In genomic region chr14:59870277-59871165, GRCh38 we compare ENCODE assay signal across 8 cellular contexts. TPM values are rescaled to one million over a fixed set of nuclear protein-coding genes. Genes with fewer than 3 reads are reported as not detected.
DNase-seq lines count a peak whose midpoint lies in the region; ATAC-seq and TF ChIP-seq lines count a peak whose summit lies in the region.

RTN1 (minus strand) TSS chr14:59870776; CDS start chr14:59870630, 146 bp downstream.

- H3K9me3 ChIP-seq in neuronal stem cell (replicated peaks in 1 of 2; ENCODE audit: control insufficient read depth in 2 of 2, insufficient read depth in 1 of 2, low read depth in 1 of 2, low read length in 2 of 2): no peaks in the 10 kb centered on the region

- peak within 1 kb of the TSS; percentile 89 for H3K4me2 ChIP-seq in neuronal stem cell (ENCODE audit: insufficient read depth, low read length, poor library complexity, severe bottlenecking)

- H3K27ac ChIP-seq in neuronal stem cell (replicated peaks; ENCODE audit: low read length): no peak within 1 kb of the TSS

- H4K91ac ChIP-seq in neuronal stem cell (ENCODE audit: low read depth, low read length, poor library complexity): no peak within 1 kb of the TSS

- H3K9ac ChIP-seq in neuronal stem cell (ENCODE audit: low read depth, low read length, poor library complexity): peak within 1 kb of the TSS; percentile 85

- no peak within 1 kb of the TSS for H3K14ac ChIP-seq in neuronal stem cell (ENCODE audit: low read length)

- intact Hi-C loops in Right ventricle myocardium superior (cut with DNase I): no loop called here

- no peak within 1 kb of the TSS for H4K8ac ChIP-seq in neuronal stem cell (ENCODE audit: low read depth, low read length)

- H3K9me3 Mint-ChIP-seq in activated naive CD4-positive, alpha-beta T cell treated with anti-CD3 and anti-CD28 coated beads, Interleukin-2, amount 50 U/mL, for 72 hours: peaks cover 0 to 4% of the 10 kb centered on the region in 2 donors

- peak within 1 kb of the TSS; percentile 56 to 74 for H3K27ac Mint-ChIP-seq in activated naive CD4-positive, alpha-beta T cell treated with anti-CD3 and anti-CD28 coated beads, Interleukin-2, amount 50 U/mL, for 72 hours

- peak within 1 kb of the TSS; percentile 80 for H3K18ac ChIP-seq in neuronal stem cell (ENCODE audit: low read length)

- ATAC-seq in GM18498 (IDR thresholded peaks at IDR 0.05; ENCODE audit: unreplicated experiment) (peak; percentile 78), HG03342 (IDR thresholded peaks at IDR 0.05; ENCODE audit: unreplicated experiment) (peak; percentile 63), Right ventricle myocardium superior (ENCODE audit: poor library complexity) (peak; percentile 94), GM18873 (IDR thresholded peaks at IDR 0.05; ENCODE audit: low FRiP score, unreplicated experiment) (no peak)
- peak in 1 of 2 donors; percentile 82 for ATAC-seq in activated naive CD4-positive, alpha-beta T cell treated with anti-CD3 and anti-CD28 coated beads, Interleukin-2, amount 50 U/mL, for 72 hours

- H3K4me3 ChIP-seq in AG04449 (ENCODE audit: low read depth, low read length) (peak within 1 kb of the TSS; percentile 55), neuronal stem cell (ENCODE audit: low read length in 2 of 2) (peak within 1 kb of the TSS; percentile 50 to 88)

- no CpG with 5 or more reads among the region's 84 CpGs for WGBS in neuronal stem cell (ENCODE audit: extremely low coverage in 2 of 2, insufficient read length in 2 of 2, insufficient replicate concordance in 1 of 2), 2 donors

- H3K27me3 ChIP-seq in neuronal stem cell (ENCODE audit: control insufficient read depth in 3 of 3, insufficient read depth in 3 of 3, low read depth in 1 of 3, low read length in 3 of 3): peaks cover 0 to 73% (median 9%) of the 10 kb centered on the region in 3 experiments

- POLR2A ChIA-PET in AG04449 (lab: Yijun Ruan, JAX): no interaction called here

- no peak within 1 kb of the TSS for H2BK5ac ChIP-seq in neuronal stem cell (ENCODE audit: low read length)

- H2AFZ ChIP-seq in neuronal stem cell (ENCODE audit: low read length): peak within 1 kb of the TSS; percentile 96

- H3K79me1 ChIP-seq in neuronal stem cell (ENCODE audit: low read depth, low read length): no peaks in the 10 kb centered on the region

- no peak within 1 kb of the TSS for H3K23ac ChIP-seq in neuronal stem cell (ENCODE audit: low read depth, low read length, poor library complexity)

- H3K36me3 Mint-ChIP-seq in activated naive CD4-positive, alpha-beta T cell treated with anti-CD3 and anti-CD28 coated beads, Interleukin-2, amount 50 U/mL, for 72 hours: peaks cover 4 to 5% of the 10 kb centered on the region in 2 donors

- no peak within 1 kb of the TSS for H2AK5ac ChIP-seq in neuronal stem cell (ENCODE audit: low read depth, low read length)

- H3K4me1 ChIP-seq in neuronal stem cell (ENCODE audit: control insufficient read depth in 2 of 2, insufficient read depth in 1 of 2, low read depth in 1 of 2, low read length in 2 of 2): peaks cover 3 to 4% of the 10 kb centered on the region in 2 donors

- H2BK120ac ChIP-seq in neuronal stem cell (ENCODE audit: low read depth, low read length): peak within 1 kb of the TSS; percentile 83

- CTCF ChIA-PET in AG04449 (lab: Yijun Ruan, JAX): no interaction called here

- TF ChIP-seq CTCF in AG04449 (IDR thresholded peaks at IDR 0.05; ENCODE audit: insufficient read depth, low read length, missing control alignments): no peak

- H3K4ac ChIP-seq in neuronal stem cell (ENCODE audit: low read length): no peak within 1 kb of the TSS

- DNase-seq in AG04449 (ENCODE audit: low read depth, low spot score) (no peak), NCI-H748 (lab: John Stamatoyannopoulos, UW; ENCODE audit: unreplicated experiment) (peak; percentile 88), Right ventricle myocardium superior (peak; percentile 76), neuronal stem cell (ENCODE audit: low spot score) (peak; percentile 65)
- DNase-seq in activated naive CD4-positive, alpha-beta T cell treated with anti-CD3 and anti-CD28 coated beads, Interleukin-2, amount 50 U/mL, for 72 hours (ENCODE audit: low spot score in 2 of 2): peak in 1 of 2 donors; percentile 24

- H3K36me3 ChIP-seq in neuronal stem cell (replicated peaks in 1 of 2; ENCODE audit: control insufficient read depth in 2 of 2, insufficient read depth in 2 of 2, low read length in 2 of 2): no peaks in the 10 kb centered on the region

- H2BK12ac ChIP-seq in neuronal stem cell (ENCODE audit: low read length): peak within 1 kb of the TSS; percentile 51

- H2BK15ac ChIP-seq in neuronal stem cell (ENCODE audit: low read length): peak within 1 kb of the TSS; percentile 45

RNA-seq across cellular contexts. Expression of gene RTN1, which starts in this region (rescaled TPM):
- total RNA-seq in activated naive CD4-positive, alpha-beta T cell treated with anti-CD3 and anti-CD28 coated beads, Interleukin-2, amount 50 U/mL, for 72 hours: not detected
- total RNA-seq in Right ventricle myocardium superior: 1.1 TPM
- polyA plus RNA-seq in neuronal stem cell (2013, experiment 1 of 2): 27.9 TPM
- polyA plus RNA-seq in neuronal stem cell (2013, experiment 2 of 2): 28.5 TPM
